10 cellular contexts compared by ENCODE assay signal in the genomic region with DNA sequence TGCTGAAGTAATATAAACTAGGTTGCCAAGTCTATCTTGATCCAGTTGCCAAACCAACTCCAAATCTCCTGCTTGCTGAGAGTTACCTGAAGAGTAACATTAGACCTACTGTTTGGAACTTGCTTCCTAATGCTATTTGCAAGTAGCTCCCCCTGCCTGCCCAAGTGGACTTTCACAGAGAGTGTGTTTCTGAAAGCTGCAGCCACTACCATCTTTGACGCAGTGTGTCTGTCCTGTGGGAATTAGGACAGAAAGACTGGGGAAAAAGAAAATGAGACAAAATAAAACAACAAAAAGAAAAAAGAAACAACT.
DNase-seq lines count a peak whose midpoint lies in the region; ATAC-seq and TF ChIP-seq lines count a peak whose summit lies in the region.
"Had no signal": no experiment of that assay in that cellular context is flagged by ENCODE, and none has a peak within 500 bp of the region (broad histone marks: within the 10 kb centered on the region; RNA-seq: fewer than 3 reads in every experiment).

No MANE protein-coding gene starts in this region.

- no peak for ATAC-seq in CD4-positive, alpha-beta T cell (ENCODE audit: poor library complexity)
- ATAC-seq in left colon (peak; percentile 72), GM18867 (IDR thresholded peaks at IDR 0.05; ENCODE audit: unreplicated experiment) (no peak)
- ATAC-seq in stimulated activated effector memory CD8-positive, alpha-beta T cell treated with anti-CD3 and anti-CD28 coated beads, Interleukin-12 subunit alpha, Interleukin-12 subunit beta, amount 100 ng/mL, for 72 hours, result no peak

- H3K4me3 Mint-ChIP-seq in CD4-positive, alpha-beta T cell, result no peak overlapping the region
- H3K4me3 Mint-ChIP-seq in stimulated activated effector memory CD8-positive, alpha-beta T cell treated with anti-CD3 and anti-CD28 coated beads, Interleukin-12 subunit alpha, Interleukin-12 subunit beta, amount 100 ng/mL, for 72 hours, result no peak overlapping the region

- no peaks in the 10 kb centered on the region for H3K9me3 Mint-ChIP-seq in CD4-positive, alpha-beta T cell
- no peaks in the 10 kb centered on the region for H3K9me3 Mint-ChIP-seq in stimulated activated effector memory CD8-positive, alpha-beta T cell treated with anti-CD3 and anti-CD28 coated beads, Interleukin-12 subunit alpha, Interleukin-12 subunit beta, amount 100 ng/mL, for 72 hours

- H3K4me1 Mint-ChIP-seq in CD4-positive, alpha-beta T cell (ENCODE audit: low read depth), result no peaks in the 10 kb centered on the region
- no peaks in the 10 kb centered on the region for H3K4me1 Mint-ChIP-seq in stimulated activated effector memory CD8-positive, alpha-beta T cell treated with anti-CD3 and anti-CD28 coated beads, Interleukin-12 subunit alpha, Interleukin-12 subunit beta, amount 100 ng/mL, for 72 hours

- intact Hi-C loops in CD4-positive, alpha-beta T cell (cut with DNase I, micrococcal nuclease), result loop anchor here in 1 of 2 experiments (10.0 kb wide), 1 partner anchor 1069 kb away; no protein-coding TSS in a partner anchor
- intact Hi-C loops in left colon (cut with DNase I, micrococcal nuclease), result no loop called here

- H3K27ac ChIP-seq in CD4-positive, alpha-beta T cell (ENCODE audit: low read depth, low read length), result no peak overlapping the region
- no peak overlapping the region for H3K27ac ChIP-seq in coronary artery

- H3K27ac Mint-ChIP-seq in CD4-positive, alpha-beta T cell, result no peak overlapping the region
- H3K27ac Mint-ChIP-seq in stimulated activated effector memory CD8-positive, alpha-beta T cell treated with anti-CD3 and anti-CD28 coated beads, Interleukin-12 subunit alpha, Interleukin-12 subunit beta, amount 100 ng/mL, for 72 hours, result no peak overlapping the region

- H3K27me3 Mint-ChIP-seq in CD4-positive, alpha-beta T cell, result no peaks in the 10 kb centered on the region

- H3K4me3 ChIP-seq in astrocyte of the spinal cord (ENCODE audit: low read depth, low read length) (no peak overlapping the region), coronary artery (no peak overlapping the region)

- in situ Hi-C loops in astrocyte of the spinal cord (cut with HindIII; ENCODE audit: low sequenced_read_pairs), result no loop called here

- POLR2A ChIA-PET in CD4-positive, alpha-beta T cell (lab: Charles Lee), result no interaction called here

- no peaks in the 10 kb centered on the region for H3K9me3 ChIP-seq in CD4-positive, alpha-beta T cell (ENCODE audit: control insufficient read depth, low read length)

- TF ChIP-seq CTCF in CD4-positive, alpha-beta T cell (IDR thresholded peaks at IDR 0.05), result peak; percentile 16
- TF ChIP-seq CTCF in astrocyte of the spinal cord (IDR thresholded peaks at IDR 0.05; ENCODE audit: low read depth, low read length) (peak; percentile 58), coronary artery (IDR thresholded peaks at IDR 0.05) (no peak)

- CTCF ChIA-PET in CD4-positive, alpha-beta T cell (lab: Charles Lee), result no interaction called here

- no peaks in the 10 kb centered on the region for H3K36me3 Mint-ChIP-seq in CD4-positive, alpha-beta T cell (ENCODE audit: low read depth)
- no peaks in the 10 kb centered on the region for H3K36me3 Mint-ChIP-seq in stimulated activated effector memory CD8-positive, alpha-beta T cell treated with anti-CD3 and anti-CD28 coated beads, Interleukin-12 subunit alpha, Interleukin-12 subunit beta, amount 100 ng/mL, for 72 hours

- no peaks in the 10 kb centered on the region for H3K27me3 ChIP-seq in CD4-positive, alpha-beta T cell (ENCODE audit: control insufficient read depth, insufficient read depth, low read length)

- peak in 1 of 10 experiments; percentile 3 for DNase-seq in CD4-positive, alpha-beta T cell
- peak; percentile 77 for DNase-seq in HT-29 (ENCODE audit: low spot score)
- DNase-seq in astrocyte of the spinal cord (ENCODE audit: low read depth, low spot score), result peak; percentile 20
- DNase-seq in left colon, result peak; percentile 59 to 71
- no peak for DNase-seq in stimulated activated effector memory CD8-positive, alpha-beta T cell treated with anti-CD3 and anti-CD28 coated beads, Interleukin-12 subunit alpha, Interleukin-12 subunit beta, amount 100 ng/mL, for 72 hours (ENCODE audit: low spot score in 2 of 2)
- no peak for DNase-seq in coronary artery (ENCODE audit: low spot score)
- no peak for DNase-seq in activated CD4-positive, alpha-beta T cell treated with anti-CD3 and anti-CD28 coated beads, Interleukin-2, amount 50 U/mL, for 4 hours
- DNase-seq: activated naive CD4-positive, alpha-beta T cell treated with anti-CD3 and anti-CD28 coated beads, Interleukin-2, amount 50 U/mL, for 16 hours; RPMI8226 had no signal

Comparison
In these comparisons a context has a peak if more than half of its experiments do, and no peak if none do; other contexts are left out.
1. DNase-seq: peak in HT-29 (single experiment), astrocyte of the spinal cord (single experiment) and left colon (2 of 2); none in stimulated activated effector memory CD8-positive, alpha-beta T cell treated with anti-CD3 and anti-CD28 coated beads, Interleukin-12 subunit alpha, Interleukin-12 subunit beta, amount 100 ng/mL, for 72 hours (0 of 2), coronary artery (single experiment) and activated CD4-positive, alpha-beta T cell treated with anti-CD3 and anti-CD28 coated beads, Interleukin-2, amount 50 U/mL, for 4 hours (0 of 2).